ENCODE assay signal across 2 cellular contexts in genomic region chr10:80545258-80545881, GRCh38.
TF ChIP-seq lines count a peak whose summit lies in the region.

No MANE protein-coding gene starts in this region.

TF ChIP-seq in HepG2, 621 proteins besides CTCF, POLR2A, EP300 and RAD21:
- 0 out of 2 replicates have a peak, but pooled peaks have one; percentile 7 for TF ChIP-seq FOXK2 (IDR thresholded peaks at IDR 0.05)
- no peak for TF ChIP-seq PRDM15 (CRISPR knock-in tag; IDR thresholded peaks at IDR 0.05)

TF ChIP-seq in K562, 482 proteins besides CTCF, POLR2A, EP300 and RAD21 (continues in another document):
- no peak for TF ChIP-seq HES1 (IDR thresholded peaks at IDR 0.05; ENCODE audit: low read depth)
- TF ChIP-seq MCM5 (IDR thresholded peaks at IDR 0.05; ENCODE audit: low read depth) = 0 out of 2 replicates have a peak, but pooled peaks have one; percentile 12
- no peak for TF ChIP-seq SRSF1 (IDR thresholded peaks at IDR 0.05; ENCODE audit: low read depth, low read length)
- TF ChIP-seq MCM7 (IDR thresholded peaks at IDR 0.05) = 0 out of 4 replicates have a peak, but pooled peaks of 1 of the 2 experiments have one; percentile 17
- TF ChIP-seq PTRF (tag; IDR thresholded peaks at IDR 0.05) = no peak
- 0 out of 2 replicates have a peak, but pooled peaks have one; percentile 20 for TF ChIP-seq OTX1 (CRISPR knock-in tag; IDR thresholded peaks at IDR 0.05)
- no peak for TF ChIP-seq ZNF133 (CRISPR knock-in tag; IDR thresholded peaks at IDR 0.05)
- TF ChIP-seq GABPB2 (CRISPR knock-in tag; conservative IDR thresholded peaks at IDR 0.05) = no peak
- TF ChIP-seq THAP12 (CRISPR knock-in tag; IDR thresholded peaks at IDR 0.05) = no peak
- no peak for TF ChIP-seq RERE (CRISPR knock-in tag; IDR thresholded peaks at IDR 0.05; ENCODE audit: borderline replicate concordance)
- 0 out of 2 replicates have a peak, but pooled peaks have one; percentile 23 for TF ChIP-seq MTA1 (IDR thresholded peaks at IDR 0.05; ENCODE audit: borderline replicate concordance)
- no peak for TF ChIP-seq ZFP30 (CRISPR knock-in tag; IDR thresholded peaks at IDR 0.05; ENCODE audit: borderline replicate concordance)
- TF ChIP-seq MXI1 (IDR thresholded peaks at IDR 0.05; ENCODE audit: low read depth, low read length) = no peak
- TF ChIP-seq NFE2 (IDR thresholded peaks at IDR 0.05; ENCODE audit: low read depth) = no peak
- no peak for TF ChIP-seq ETV1 (tag; conservative IDR thresholded peaks at IDR 0.05; ENCODE audit: low read depth)
- no peak for TF ChIP-seq TCF3 (CRISPR knock-in tag; IDR thresholded peaks at IDR 0.05)
- TF ChIP-seq RBM39 (optimal IDR thresholded peaks at IDR 0.05; ENCODE audit: low read depth, low read length) = no peak
- no peak for TF ChIP-seq SMARCE1 (IDR thresholded peaks at IDR 0.05)
- TF ChIP-seq XRCC5 (IDR thresholded peaks at IDR 0.05; ENCODE audit: low read depth, low read length) = no peak
- TF ChIP-seq GATAD2A (IDR thresholded peaks at IDR 0.05) = no peak
- peak; percentile 89 for TF ChIP-seq ZNF512 (tag; IDR thresholded peaks at IDR 0.05)
- no peak for TF ChIP-seq POU5F1 (IDR thresholded peaks at IDR 0.05; ENCODE audit: borderline replicate concordance, low read depth, low read length, partially characterized antibody)
- no peak for TF ChIP-seq CEBPG (CRISPR knock-in tag; IDR thresholded peaks at IDR 0.05)
- no peak for TF ChIP-seq CEBPG (tag; conservative IDR thresholded peaks at IDR 0.05 in 1 of 2, IDR thresholded peaks at IDR 0.05 in 1 of 2)
- TF ChIP-seq IRF2 (CRISPR knock-in tag; IDR thresholded peaks at IDR 0.05) = no peak
- TF ChIP-seq ZNF778 (CRISPR knock-in tag; IDR thresholded peaks at IDR 0.05) = no peak
- no peak for TF ChIP-seq ZNF311 (CRISPR knock-in tag; IDR thresholded peaks at IDR 0.05)
- TF ChIP-seq POLR2G (IDR thresholded peaks at IDR 0.05; ENCODE audit: low read depth, low read length) = no peak
- 0 out of 2 replicates have a peak, but pooled peaks have one; percentile 16 for TF ChIP-seq HBP1 (CRISPR knock-in tag; IDR thresholded peaks at IDR 0.05)
- no peak for TF ChIP-seq REST (CRISPR knock-in tag; IDR thresholded peaks at IDR 0.05; ENCODE audit: low read depth)
- 0 out of 2 replicates have a peak, but pooled peaks have one; percentile 20 for TF ChIP-seq EHMT2 (IDR thresholded peaks at IDR 0.05)
- no peak for TF ChIP-seq ZNF696 (CRISPR knock-in tag; conservative IDR thresholded peaks at IDR 0.05)
- peak; percentile 68; the same call in 1 of the 2 replicates for TF ChIP-seq THRB (CRISPR knock-in tag; conservative IDR thresholded peaks at IDR 0.05)
- TF ChIP-seq GMEB1 (CRISPR knock-in tag; IDR thresholded peaks at IDR 0.05) = no peak
- no peak for TF ChIP-seq CHD1 (IDR thresholded peaks at IDR 0.05; ENCODE audit: low read length)
- no peak for TF ChIP-seq KHSRP (IDR thresholded peaks at IDR 0.05)
- TF ChIP-seq ATF3 (IDR thresholded peaks at IDR 0.05) = no peak
- no peak for TF ChIP-seq ATF3 (CRISPR knock-in tag; conservative IDR thresholded peaks at IDR 0.05)
- no peak for TF ChIP-seq PATZ1 (CRISPR knock-in tag; IDR thresholded peaks at IDR 0.05; ENCODE audit: borderline replicate concordance)
- no peak for TF ChIP-seq HMG20A (CRISPR knock-in tag; conservative IDR thresholded peaks at IDR 0.05)
- 0 out of 2 replicates have a peak, but pooled peaks have one; percentile 50 for TF ChIP-seq HLTF (IDR thresholded peaks at IDR 0.05)
